ENCODE assay signal across 9 cellular contexts in the genomic region with DNA sequence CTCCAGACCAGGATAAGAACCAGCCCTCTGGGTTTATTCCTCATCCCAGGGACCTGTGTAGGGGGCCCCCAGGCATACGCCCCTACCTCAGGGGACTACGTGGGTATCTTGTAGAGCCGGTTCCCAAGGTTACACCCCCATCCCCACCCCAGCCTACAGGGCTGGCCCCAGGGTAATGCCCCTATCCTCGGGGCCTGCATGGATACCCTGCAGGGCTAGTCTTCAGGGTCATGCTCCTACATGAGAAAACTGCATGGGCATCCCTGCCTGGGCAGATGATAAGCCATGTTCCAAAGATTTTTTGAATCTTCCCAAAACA. TPM values are rescaled to one million over a fixed set of nuclear protein-coding genes. Genes with fewer than 3 reads are reported as not detected.
DNase-seq lines count a peak whose midpoint lies in the region; ATAC-seq and TF ChIP-seq lines count a peak whose summit lies in the region.
"Had no signal": no experiment of that assay in that cellular context is flagged by ENCODE, and none has a peak within 500 bp of the region (broad histone marks: within the 10 kb centered on the region; RNA-seq: fewer than 3 reads in every experiment).

No MANE protein-coding gene starts in this region.

- peak overlapping the region; percentile 57 for H3K4me3 ChIP-seq in AG04450 (ENCODE audit: low read depth, low read length)
- peak overlapping the region; percentile 44 for H3K4me3 ChIP-seq in SJSA1
- peak overlapping the region; percentile 52 for H3K4me3 ChIP-seq in right cardiac atrium (ENCODE audit: low read length)
- H3K4me3 ChIP-seq in gastrocnemius medialis = peak overlapping the region; percentile 29 to 76 (median 67)

- H3K36me3 ChIP-seq in SJSA1 (peaks cover 35% of the 10 kb centered on the region), gastrocnemius medialis (no peaks in the 10 kb centered on the region)
- H3K36me3 ChIP-seq: MG63 had no signal

- H3K9me3 ChIP-seq in AG04450 (ENCODE audit: control insufficient read depth, insufficient read depth, low read length) = no peaks in the 10 kb centered on the region; the same call in 1 of the 2 replicates
- H3K9me3 ChIP-seq in SJSA1 (replicated peaks) = no peaks in the 10 kb centered on the region
- H3K9me3 ChIP-seq in right cardiac atrium (ENCODE audit: control insufficient read depth, low read length) = no peaks in the 10 kb centered on the region
- H3K9me3 ChIP-seq in gastrocnemius medialis = no peaks in the 10 kb centered on the region
- H3K9me3 ChIP-seq: MG63 had no signal

- H3K27ac Mint-ChIP-seq in naive thymus-derived CD8-positive, alpha-beta T cell = no peak overlapping the region

- H3K4me3 Mint-ChIP-seq in naive thymus-derived CD8-positive, alpha-beta T cell = no peak overlapping the region

- in situ Hi-C loops in gastrocnemius medialis (cut with MboI; ENCODE audit: low sequenced_read_pairs in 4 of 4) = no loop called here

- H3K27me3 Mint-ChIP-seq in naive thymus-derived CD8-positive, alpha-beta T cell = no peaks in the 10 kb centered on the region

- no peak for TF ChIP-seq POLR2A in gastrocnemius medialis (IDR thresholded peaks at IDR 0.05)

- DNase-seq in AG04450 (ENCODE audit: low read depth, low spot score) (no peak), SJSA1 (ENCODE audit: low read depth in 1 of 2, low spot score in 2 of 2) (no peak), right cardiac atrium (no peak), gastrocnemius medialis (no peak), NCI-H1092 treated with DMSO at 0.1 percent for 48 hours (lab: John Stamatoyannopoulos, UW) (no peak), DMS 273 (lab: John Stamatoyannopoulos, UW; ENCODE audit: unreplicated experiment) (no peak)
- no peak for DNase-seq in naive thymus-derived CD8-positive, alpha-beta T cell
- no peak for DNase-seq in stimulated activated CD4-positive, alpha-beta T cell treated with anti-CD3 and anti-CD28 coated beads, Interleukin-2, amount 100 ng/mL, for 24 hours

- no peak for TF ChIP-seq CTCF in AG04450 (IDR thresholded peaks at IDR 0.05; ENCODE audit: low read depth, low read length)
- no peak for TF ChIP-seq CTCF in gastrocnemius medialis (IDR thresholded peaks at IDR 0.05 in 4 of 5, conservative IDR thresholded peaks at IDR 0.05 in 1 of 5)

- WGBS in right cardiac atrium = 38% methylated on average over 4 of the region's 4 CpGs

- no peaks in the 10 kb centered on the region for H3K9me3 Mint-ChIP-seq in naive thymus-derived CD8-positive, alpha-beta T cell

- ATAC-seq in right cardiac atrium (no peak), gastrocnemius medialis (no peak)
- ATAC-seq in naive thymus-derived CD8-positive, alpha-beta T cell = no peak

- no peaks in the 10 kb centered on the region for H3K27me3 ChIP-seq in AG04450 (ENCODE audit: control insufficient read depth, insufficient read depth, low read length)
- no peaks in the 10 kb centered on the region for H3K27me3 ChIP-seq in SJSA1 (replicated peaks)
- no peaks in the 10 kb centered on the region for H3K27me3 ChIP-seq in right cardiac atrium (ENCODE audit: control insufficient read depth, insufficient read depth)
- H3K27me3 ChIP-seq in gastrocnemius medialis = no peaks in the 10 kb centered on the region
- H3K27me3 ChIP-seq: MG63 had no signal

- peaks cover 54% of the 10 kb centered on the region for H3K4me1 ChIP-seq in SJSA1 (replicated peaks)
- H3K4me1 ChIP-seq in right cardiac atrium (ENCODE audit: control insufficient read depth, insufficient read depth, low read length) = peaks cover 59% of the 10 kb centered on the region
- peaks cover 94 to 97% of the 10 kb centered on the region in 2 donors for H3K4me1 ChIP-seq in gastrocnemius medialis

- intact Hi-C loops in right cardiac atrium (cut with DNase I) (no loop called here), gastrocnemius medialis (cut with DNase I; ENCODE audit: low total_unique reads) (no loop called here)

- H3K27ac ChIP-seq in AG04450 (ENCODE audit: low read depth, low read length) = peak overlapping the region; percentile 84
- peak overlapping the region; percentile 38 for H3K27ac ChIP-seq in SJSA1
- H3K27ac ChIP-seq in right cardiac atrium (ENCODE audit: low read length) = peak overlapping the region; percentile 89
- H3K27ac ChIP-seq in gastrocnemius medialis = peak overlapping the region; percentile 92 to 94 (median 94)

- H3K36me3 Mint-ChIP-seq in naive thymus-derived CD8-positive, alpha-beta T cell = peaks cover 0 to 21% (median 0%) of the 10 kb centered on the region in 3 donors

- peaks cover 28 to 49% (median 40%) of the 10 kb centered on the region in 4 donors for H3K4me1 Mint-ChIP-seq in naive thymus-derived CD8-positive, alpha-beta T cell

- CTCF ChIA-PET in AG04450 (lab: Charles Lee) = interaction anchor here (0.6 kb wide), 1 partner anchor 66 kb away, joined by 3 read pairs; no protein-coding TSS in a partner anchor

- POLR2A ChIA-PET in AG04450 (lab: Yijun Ruan, JAX) = interaction anchor here (0.6 to 1.7 kb wide), 7 partner anchors 12 to 43 kb away, joined by 4 to 14 read pairs (median 6); no protein-coding TSS in a partner anchor
- POLR2A ChIA-PET in naive thymus-derived CD8-positive, alpha-beta T cell (lab: Charles Lee) = no interaction called here

RNA-seq across cellular contexts. Expression of a gene that starts 14.2 kb away (rescaled TPM):
- polyA plus RNA-seq in AG04450 (2011; rRNA removed) (21.3 and 36.7 TPM in 2 replicates), right cardiac atrium (72.4 TPM)
- 46.9 and 72.0 TPM in 2 replicates for polyA minus RNA-seq in AG04450 (2011; rRNA and poly(A)+ RNA removed)
- total RNA-seq in SJSA1 (2014; rRNA removed; shearing (Covaris generic)) = 143 and 298 TPM in 2 replicates
- total RNA-seq in right cardiac atrium (10 to 100 TPM; 47.9 to 89.2 (median 74.4) TPM), gastrocnemius medialis (100 to 1,000 TPM in 2 of 4 donors, 10 to 100 TPM in 2; 36.5 to 301 (median 88.0) TPM)
- total RNA-seq in naive thymus-derived CD8-positive, alpha-beta T cell = 10 to 100 TPM; 71.1 to 73.8 TPM
- polyA plus RNA-seq in naive thymus-derived CD8-positive, alpha-beta T cell = 10 to 100 TPM; 25.3 to 41.8 (median 27.2) TPM

RNA-seq across cellular contexts. Expression of a gene that starts 32.5 kb away (rescaled TPM):
- polyA plus RNA-seq in AG04450 (2011; rRNA removed) (0.86 and 0.97 TPM in 2 replicates), right cardiac atrium (0.38 TPM)
- 4.4 and 4.9 TPM in 2 replicates for polyA minus RNA-seq in AG04450 (2011; rRNA and poly(A)+ RNA removed)
- 10.1 and 10.2 TPM in 2 replicates for total RNA-seq in SJSA1 (2014; rRNA removed; shearing (Covaris generic))
- total RNA-seq in right cardiac atrium (1 to 10 TPM in 1 of 4 donors, under 1 TPM in 3; 0.47 to 1.4 (median 0.76) TPM), gastrocnemius medialis (1 to 10 TPM in 3 of 4 donors, under 1 TPM in 1; 0.97 to 7.4 (median 1.9) TPM)
- 1 to 10 TPM in 1 of 2 experiments, under 1 TPM in 1; 0.88 to 1.2 TPM for total RNA-seq in naive thymus-derived CD8-positive, alpha-beta T cell
- polyA plus RNA-seq in naive thymus-derived CD8-positive, alpha-beta T cell = under 1 TPM in 2 of 3 donors, not detected in 1; 0.08 to 0.24 TPM

RNA-seq across cellular contexts. Expression of a gene that starts 38.7 kb away (rescaled TPM):
- polyA plus RNA-seq in AG04450 (2011; rRNA removed) (69.8 and 87.4 TPM in 2 replicates), right cardiac atrium (71.4 TPM)
- polyA minus RNA-seq in AG04450 (2011; rRNA and poly(A)+ RNA removed) = 74.2 and 110 TPM in 2 replicates
- total RNA-seq in SJSA1 (2014; rRNA removed; shearing (Covaris generic)) = 24.4 and 36.2 TPM in 2 replicates
- total RNA-seq in right cardiac atrium (10 to 100 TPM; 31.9 to 46.9 (median 38.5) TPM), gastrocnemius medialis (10 to 100 TPM; 30.5 to 40.5 (median 36.4) TPM)
- total RNA-seq in naive thymus-derived CD8-positive, alpha-beta T cell = 10 to 100 TPM; 15.0 to 19.1 TPM
- 10 to 100 TPM; 25.5 to 31.3 (median 26.6) TPM for polyA plus RNA-seq in naive thymus-derived CD8-positive, alpha-beta T cell

RNA-seq across cellular contexts. Expression of a gene that starts 42.8 kb away (rescaled TPM):
- polyA plus RNA-seq in AG04450 (2011; rRNA removed) (46.5 and 57.5 TPM in 2 replicates), right cardiac atrium (35.0 TPM)
- polyA minus RNA-seq in AG04450 (2011; rRNA and poly(A)+ RNA removed) = 72.6 and 81.7 TPM in 2 replicates
- 44.0 and 69.7 TPM in 2 replicates for total RNA-seq in SJSA1 (2014; rRNA removed; shearing (Covaris generic))
- total RNA-seq in right cardiac atrium (10 to 100 TPM; 44.5 to 54.9 (median 49.3) TPM), gastrocnemius medialis (10 to 100 TPM; 41.6 to 79.0 (median 56.5) TPM)
- 10 to 100 TPM; 33.3 to 36.0 TPM for total RNA-seq in naive thymus-derived CD8-positive, alpha-beta T cell
- 10 to 100 TPM; 63.4 to 82.6 (median 66.7) TPM for polyA plus RNA-seq in naive thymus-derived CD8-positive, alpha-beta T cell

Comparison
In these comparisons a context has a peak if more than half of its experiments do, and no peak if none do; other contexts are left out.
1. H3K27ac ChIP-seq: peak in every context shown above with its lines; median percentile 94 in gastrocnemius medialis; 89 in right cardiac atrium; 84 in AG04450; 38 in SJSA1.